Comparison of ENCODE assay signal across 18 cellular contexts in genomic region chr2:30331038-30331437, GRCh38.
"Had no signal": no experiment of that assay in that cellular context is flagged by ENCODE, and none has a peak within 500 bp of the region (broad histone marks: within the 10 kb centered on the region; RNA-seq: fewer than 3 reads in every experiment).

No MANE protein-coding gene starts in this region.

- DNase-seq: activated CD4-positive, alpha-beta memory T cell treated with anti-CD3 and anti-CD28 coated beads, Interleukin-2, amount 10 ng/mL, durations not matched to agents 7 days and 5 days; activated CD4-positive, alpha-beta T cell treated with anti-CD3 and anti-CD28 coated beads for 4 hours; activated CD4-positive, CD25-positive, alpha-beta regulatory T cell; cortex of kidney; endodermal cell; heart right ventricle; islet precursor cell; left colon; posterior cingulate gyrus; small intestine; stimulated activated naive B cell treated with anti-CD40 and anti-IgM and Interleukin-4, amounts not matched to agents 10 μg/mL and 1 μg/mL and 100 μg/mL, for 72 hours; SW 1271; T-helper 17 cell; transverse colon had no signal

- H3K9me3 Mint-ChIP-seq: activated CD4-positive, alpha-beta memory T cell treated with anti-CD3 and anti-CD28 coated beads, Interleukin-2, amount 10 ng/mL, durations not matched to agents 7 days and 5 days; endodermal cell; memory B cell had no signal

- H3K4me3 ChIP-seq: heart right ventricle, transverse colon had no signal

- H3K9me3 ChIP-seq: heart right ventricle, transverse colon had no signal

- FAIRE-seq: small intestine had no signal

- H3K36me3 ChIP-seq: heart right ventricle, transverse colon had no signal

- H3K27ac Mint-ChIP-seq: activated CD4-positive, alpha-beta memory T cell treated with anti-CD3 and anti-CD28 coated beads, Interleukin-2, amount 10 ng/mL, durations not matched to agents 7 days and 5 days; activated naive CD4-positive, alpha-beta T cell treated with anti-CD3 and anti-CD28 coated beads, Interleukin-2, amount 50 U/mL, for 72 hours; endodermal cell; stimulated activated naive B cell treated with anti-CD40 and anti-IgM and Interleukin-4, amounts not matched to agents 10 μg/mL and 1 μg/mL and 100 μg/mL, for 72 hours; T-helper 17 cell had no signal

- H3K36me3 Mint-ChIP-seq: activated naive CD4-positive, alpha-beta T cell treated with anti-CD3 and anti-CD28 coated beads, Interleukin-2, amount 50 U/mL, for 72 hours; memory B cell had no signal

- H3K27me3 ChIP-seq: heart right ventricle, transverse colon had no signal

- ATAC-seq: activated naive CD4-positive, alpha-beta T cell treated with anti-CD3 and anti-CD28 coated beads, Interleukin-2, amount 50 U/mL, for 72 hours; heart right ventricle; left colon; sciatic nerve; stimulated activated naive B cell treated with anti-CD40 and anti-IgM and Interleukin-4, amounts not matched to agents 10 μg/mL and 1 μg/mL and 100 μg/mL, for 72 hours; T-helper 17 cell had no signal

- H3K27me3 Mint-ChIP-seq: activated CD4-positive, alpha-beta memory T cell treated with anti-CD3 and anti-CD28 coated beads, Interleukin-2, amount 10 ng/mL, durations not matched to agents 7 days and 5 days; memory B cell; stimulated activated naive B cell treated with anti-CD40 and anti-IgM and Interleukin-4, amounts not matched to agents 10 μg/mL and 1 μg/mL and 100 μg/mL, for 72 hours; T-helper 17 cell had no signal

- H3K4me3 Mint-ChIP-seq: activated CD4-positive, alpha-beta memory T cell treated with anti-CD3 and anti-CD28 coated beads, Interleukin-2, amount 10 ng/mL, durations not matched to agents 7 days and 5 days; endodermal cell; memory B cell; neural crest cell; stimulated activated naive B cell treated with anti-CD40 and anti-IgM and Interleukin-4, amounts not matched to agents 10 μg/mL and 1 μg/mL and 100 μg/mL, for 72 hours; T-helper 17 cell had no signal

- H3K27ac ChIP-seq: heart right ventricle, transverse colon had no signal
